1 cellular context compared by ENCODE assay signal in the genomic region with DNA sequence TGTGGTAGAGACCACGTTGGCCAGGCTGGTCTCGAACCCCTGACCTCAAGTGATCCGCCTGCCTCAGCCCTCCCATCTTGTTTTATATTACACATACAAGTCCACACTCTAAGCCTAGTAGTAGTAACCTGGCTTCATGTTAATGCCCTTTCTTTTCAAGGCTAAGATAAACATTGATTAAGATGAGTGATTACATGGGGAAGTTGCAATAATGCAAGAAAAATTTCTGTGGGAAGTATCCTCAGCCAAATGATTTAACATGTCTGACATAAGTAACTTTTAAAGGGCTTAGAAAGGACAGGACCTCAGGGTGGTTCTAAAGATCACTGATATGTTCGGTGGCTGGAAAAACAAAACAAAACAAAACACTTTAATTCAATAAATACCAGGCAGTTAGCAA.
TF ChIP-seq lines count a peak whose summit lies in the region.

No MANE protein-coding gene starts in this region.

TF ChIP-seq in IMR-90, 13 proteins besides CTCF, POLR2A, EP300 and RAD21 (continued from another document):
- TF ChIP-seq RCOR1 (IDR thresholded peaks at IDR 0.05; ENCODE audit: insufficient replicate concordance, low read length) (no peak), MXI1 (IDR thresholded peaks at IDR 0.05; ENCODE audit: borderline replicate concordance, low read depth, low read length) (no peak), BHLHE40 (IDR thresholded peaks at IDR 0.05; ENCODE audit: low read depth, low read length) (no peak), CHD1 (IDR thresholded peaks at IDR 0.05; ENCODE audit: low read depth, low read length) (no peak)
- TF ChIP-seq, protein P1, sequence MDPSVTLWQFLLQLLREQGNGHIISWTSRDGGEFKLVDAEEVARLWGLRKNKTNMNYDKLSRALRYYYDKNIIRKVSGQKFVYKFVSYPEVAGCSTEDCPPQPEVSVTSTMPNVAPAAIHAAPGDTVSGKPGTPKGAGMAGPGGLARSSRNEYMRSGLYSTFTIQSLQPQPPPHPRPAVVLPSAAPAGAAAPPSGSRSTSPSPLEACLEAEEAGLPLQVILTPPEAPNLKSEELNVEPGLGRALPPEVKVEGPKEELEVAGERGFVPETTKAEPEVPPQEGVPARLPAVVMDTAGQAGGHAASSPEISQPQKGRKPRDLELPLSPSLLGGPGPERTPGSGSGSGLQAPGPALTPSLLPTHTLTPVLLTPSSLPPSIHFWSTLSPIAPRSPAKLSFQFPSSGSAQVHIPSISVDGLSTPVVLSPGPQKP (IDR thresholded peaks at IDR 0.05; ENCODE audit: borderline replicate concordance, low read depth, low read length) = no peak
